ENCODE assay signal across 1 cellular context in the genomic region with DNA sequence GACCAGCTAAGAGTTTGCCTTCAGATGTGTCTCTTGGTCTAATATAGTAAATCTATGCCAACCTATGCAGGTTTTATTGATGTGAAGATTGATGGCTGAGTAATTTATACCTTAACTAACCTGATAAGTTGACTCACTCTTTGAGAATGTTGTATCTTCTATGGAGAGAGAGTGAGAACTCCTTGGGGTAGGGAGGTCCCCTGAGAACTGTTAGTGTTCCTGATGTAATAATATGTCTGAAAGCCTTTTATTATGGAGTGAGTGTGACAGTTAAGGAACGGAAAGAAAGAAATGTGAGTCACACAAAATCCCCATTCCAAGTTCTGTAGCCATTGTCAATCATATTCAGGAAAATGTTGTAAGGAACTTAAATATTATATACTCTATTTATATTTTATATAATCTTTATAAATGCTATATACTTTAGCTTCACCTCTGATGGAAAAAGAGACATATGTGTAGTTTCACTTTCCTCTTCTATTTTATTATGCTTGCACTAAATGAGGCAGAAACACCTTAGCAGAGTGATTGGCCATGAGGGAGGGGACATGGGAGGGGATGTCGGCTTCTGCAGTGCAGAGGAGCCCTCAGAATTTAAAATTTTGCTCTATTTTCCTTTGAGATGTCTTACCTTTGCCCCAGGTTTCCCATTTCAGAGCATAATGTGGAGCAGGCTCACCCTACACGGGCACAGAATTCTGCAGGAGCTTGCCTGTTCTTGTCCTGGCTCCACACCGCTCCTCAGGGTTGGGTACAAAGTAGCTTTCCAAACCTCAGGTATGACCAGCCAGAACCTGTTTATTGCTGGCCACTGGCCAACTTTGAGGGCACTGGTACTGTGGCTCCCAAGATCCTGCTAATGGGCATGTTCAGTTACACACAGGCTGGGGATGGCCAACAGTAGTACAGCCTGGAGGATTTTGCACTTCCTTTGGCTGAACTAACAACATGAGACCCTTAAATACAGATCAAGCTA.
TF ChIP-seq lines count a peak whose summit lies in the region.

No MANE protein-coding gene starts in this region.

TF ChIP-seq in HepG2, 621 proteins besides CTCF, POLR2A, EP300 and RAD21:
- TF ChIP-seq SMAD1 (CRISPR knock-in tag; IDR thresholded peaks at IDR 0.05; ENCODE audit: borderline replicate concordance, low read depth) (no peak), FIP1L1 (IDR thresholded peaks at IDR 0.05; ENCODE audit: borderline replicate concordance, insufficient read depth, low read depth, low read length) (no peak), NKX3-1 (CRISPR knock-in tag; IDR thresholded peaks at IDR 0.05) (no peak), SIN3A (IDR thresholded peaks at IDR 0.05; ENCODE audit: borderline replicate concordance, low read depth, low read length) (no peak), MXD1 (CRISPR knock-in tag; IDR thresholded peaks at IDR 0.05) (no peak), ZNF431 (CRISPR knock-in tag; IDR thresholded peaks at IDR 0.05; ENCODE audit: borderline replicate concordance, low read depth) (no peak), HMGXB4 (CRISPR knock-in tag; IDR thresholded peaks at IDR 0.05; ENCODE audit: borderline replicate concordance in 1 of 2, low read depth in 1 of 2) (no peak), RFXANK (CRISPR knock-in tag; IDR thresholded peaks at IDR 0.05) (no peak), ARNT2 (CRISPR knock-in tag; IDR thresholded peaks at IDR 0.05; ENCODE audit: low read depth) (no peak), CEBPZ (IDR thresholded peaks at IDR 0.05; ENCODE audit: low read length) (no peak), TEAD2 (CRISPR knock-in tag; IDR thresholded peaks at IDR 0.05) (no peak)
- TF ChIP-seq, protein P1, sequence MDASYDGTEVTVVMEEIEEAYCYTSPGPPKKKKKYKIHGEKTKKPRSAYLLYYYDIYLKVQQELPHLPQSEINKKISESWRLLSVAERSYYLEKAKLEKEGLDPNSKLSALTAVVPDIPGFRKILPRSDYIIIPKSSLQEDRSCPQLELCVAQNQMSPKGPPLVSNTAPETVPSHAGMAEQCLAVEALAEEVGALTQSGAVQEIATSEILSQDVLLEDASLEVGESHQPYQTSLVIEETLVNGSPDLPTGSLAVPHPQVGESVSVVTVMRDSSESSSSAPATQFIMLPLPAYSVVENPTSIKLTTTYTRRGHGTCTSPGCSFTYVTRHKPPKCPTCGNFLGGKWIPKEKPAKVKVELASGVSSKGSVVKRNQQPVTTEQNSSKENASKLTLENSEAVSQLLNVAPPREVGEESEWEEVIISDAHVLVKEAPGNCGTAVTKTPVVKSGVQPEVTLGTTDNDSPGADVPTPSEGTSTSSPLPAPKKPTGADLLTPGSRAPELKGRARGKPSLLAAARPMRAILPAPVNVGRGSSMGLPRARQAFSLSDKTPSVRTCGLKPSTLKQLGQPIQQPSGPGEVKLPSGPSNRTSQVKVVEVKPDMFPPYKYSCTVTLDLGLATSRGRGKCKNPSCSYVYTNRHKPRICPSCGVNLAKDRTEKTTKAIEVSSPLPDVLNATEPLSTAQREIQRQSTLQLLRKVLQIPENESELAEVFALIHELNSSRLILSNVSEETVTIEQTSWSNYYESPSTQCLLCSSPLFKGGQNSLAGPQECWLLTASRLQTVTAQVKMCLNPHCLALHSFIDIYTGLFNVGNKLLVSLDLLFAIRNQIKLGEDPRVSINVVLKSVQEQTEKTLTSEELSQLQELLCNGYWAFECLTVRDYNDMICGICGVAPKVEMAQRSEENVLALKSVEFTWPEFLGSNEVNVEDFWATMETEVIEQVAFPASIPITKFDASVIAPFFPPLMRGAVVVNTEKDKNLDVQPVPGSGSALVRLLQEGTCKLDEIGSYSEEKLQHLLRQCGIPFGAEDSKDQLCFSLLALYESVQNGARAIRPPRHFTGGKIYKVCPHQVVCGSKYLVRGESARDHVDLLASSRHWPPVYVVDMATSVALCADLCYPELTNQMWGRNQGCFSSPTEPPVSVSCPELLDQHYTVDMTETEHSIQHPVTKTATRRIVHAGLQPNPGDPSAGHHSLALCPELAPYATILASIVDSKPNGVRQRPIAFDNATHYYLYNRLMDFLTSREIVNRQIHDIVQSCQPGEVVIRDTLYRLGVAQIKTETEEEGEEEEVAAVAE (CRISPR knock-in tag; IDR thresholded peaks at IDR 0.05; ENCODE audit: borderline replicate concordance) = no peak
